ENCODE assay signal across 2 cellular contexts in the genomic region with DNA sequence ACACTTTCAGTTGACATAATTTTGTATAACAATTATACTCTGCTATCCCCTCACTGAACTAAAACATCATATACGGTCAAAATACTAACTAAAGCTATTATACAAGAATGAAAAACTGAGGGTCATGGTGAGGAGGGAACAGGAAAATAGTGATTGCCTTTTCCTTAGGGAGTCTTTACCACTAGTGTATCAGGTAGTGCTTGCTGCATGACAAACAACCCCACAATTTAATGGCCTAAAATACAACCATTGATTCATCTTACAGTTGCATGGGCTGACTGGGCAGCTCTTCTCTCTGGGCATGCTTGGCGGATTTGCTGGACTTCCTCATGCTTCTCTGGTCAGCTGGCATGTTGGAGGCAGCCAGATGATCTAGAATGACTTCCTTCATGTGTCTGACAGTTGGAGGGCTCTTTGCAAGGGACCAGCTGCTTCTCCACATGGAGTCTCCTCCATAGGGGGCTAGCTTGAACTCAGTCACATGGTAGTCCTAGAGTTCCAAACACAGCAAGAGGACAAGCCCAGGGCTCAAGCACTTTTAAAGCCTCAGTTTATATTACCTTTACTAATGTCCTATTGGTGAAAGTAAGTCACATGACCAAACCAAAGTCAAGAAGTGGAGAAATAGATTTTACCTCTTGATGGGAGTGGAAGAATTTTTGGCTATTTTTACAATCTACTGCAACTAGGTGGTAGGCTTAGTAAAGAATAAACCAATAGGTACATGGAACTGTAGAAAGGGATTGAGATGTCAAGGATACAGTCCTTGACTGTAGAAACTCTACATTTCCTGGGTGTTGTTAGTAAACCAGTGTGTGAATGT.
TF ChIP-seq lines count a peak whose summit lies in the region.

No MANE protein-coding gene starts in this region.

TF ChIP-seq in HEK293, 187 proteins besides CTCF, POLR2A, EP300 and RAD21:
- TF ChIP-seq RBAK (tag by site-specific recombination; IDR thresholded peaks at IDR 0.05): peak; percentile 97
- TF ChIP-seq, protein P1, sequence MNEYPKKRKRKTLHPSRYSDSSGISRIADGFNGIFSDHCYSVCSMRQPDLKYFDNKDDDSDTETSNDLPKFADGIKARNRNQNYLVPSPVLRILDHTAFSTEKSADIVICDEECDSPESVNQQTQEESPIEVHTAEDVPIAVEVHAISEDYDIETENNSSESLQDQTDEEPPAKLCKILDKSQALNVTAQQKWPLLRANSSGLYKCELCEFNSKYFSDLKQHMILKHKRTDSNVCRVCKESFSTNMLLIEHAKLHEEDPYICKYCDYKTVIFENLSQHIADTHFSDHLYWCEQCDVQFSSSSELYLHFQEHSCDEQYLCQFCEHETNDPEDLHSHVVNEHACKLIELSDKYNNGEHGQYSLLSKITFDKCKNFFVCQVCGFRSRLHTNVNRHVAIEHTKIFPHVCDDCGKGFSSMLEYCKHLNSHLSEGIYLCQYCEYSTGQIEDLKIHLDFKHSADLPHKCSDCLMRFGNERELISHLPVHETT (tag by site-specific recombination; IDR thresholded peaks at IDR 0.05): no peak

TF ChIP-seq in GM12878, 131 proteins besides CTCF, POLR2A, EP300 and RAD21:
- TF ChIP-seq ZNF384 (IDR thresholded peaks at IDR 0.05; ENCODE audit: borderline replicate concordance, low read depth, low read length) (no peak), WRNIP1 (IDR thresholded peaks at IDR 0.05; ENCODE audit: borderline replicate concordance, low read depth, low read length) (no peak), SUZ12 (IDR thresholded peaks at IDR 0.05; ENCODE audit: unreplicated experiment) (no peak), ZNF217 (IDR thresholded peaks at IDR 0.05) (no peak), MTA3 (IDR thresholded peaks at IDR 0.05; ENCODE audit: borderline replicate concordance, low read length) (no peak), POLR2AphosphoS5 (IDR thresholded peaks at IDR 0.05; ENCODE audit: low read length) (no peak), TCF7 (IDR thresholded peaks at IDR 0.05; ENCODE audit: borderline replicate concordance) (no peak), POLR2AphosphoS2 (IDR thresholded peaks at IDR 0.05; ENCODE audit: low read depth, low read length) (no peak), SMARCA5 (IDR thresholded peaks at IDR 0.05) (no peak), BACH1 (IDR thresholded peaks at IDR 0.05; ENCODE audit: borderline replicate concordance) (no peak)
- TF ChIP-seq, protein P2, sequence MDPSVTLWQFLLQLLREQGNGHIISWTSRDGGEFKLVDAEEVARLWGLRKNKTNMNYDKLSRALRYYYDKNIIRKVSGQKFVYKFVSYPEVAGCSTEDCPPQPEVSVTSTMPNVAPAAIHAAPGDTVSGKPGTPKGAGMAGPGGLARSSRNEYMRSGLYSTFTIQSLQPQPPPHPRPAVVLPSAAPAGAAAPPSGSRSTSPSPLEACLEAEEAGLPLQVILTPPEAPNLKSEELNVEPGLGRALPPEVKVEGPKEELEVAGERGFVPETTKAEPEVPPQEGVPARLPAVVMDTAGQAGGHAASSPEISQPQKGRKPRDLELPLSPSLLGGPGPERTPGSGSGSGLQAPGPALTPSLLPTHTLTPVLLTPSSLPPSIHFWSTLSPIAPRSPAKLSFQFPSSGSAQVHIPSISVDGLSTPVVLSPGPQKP (IDR thresholded peaks at IDR 0.05; ENCODE audit: low read depth, low read length): no peak
